ENCODE assay signal across 23 cellular contexts in the genomic region with DNA sequence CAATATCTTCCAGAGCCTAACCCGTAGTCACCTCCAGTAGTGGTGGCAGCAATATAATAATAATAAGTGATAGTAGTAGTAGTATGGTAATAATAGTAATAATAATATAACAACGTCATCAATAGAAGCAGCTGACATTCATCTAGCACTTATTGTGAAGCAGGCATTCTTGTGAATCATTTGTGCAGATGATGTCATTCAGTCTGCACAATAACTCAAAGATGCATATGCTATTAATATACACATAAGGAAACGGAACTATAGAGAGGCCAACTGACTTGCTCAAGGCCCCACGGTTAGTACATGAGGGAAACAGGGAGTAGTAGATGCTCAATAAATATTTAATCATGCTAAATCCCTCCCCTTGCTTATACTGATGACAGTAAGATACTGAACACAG. TPM values are rescaled to one million over a fixed set of nuclear protein-coding genes. Genes with fewer than 3 reads are reported as not detected.
DNase-seq lines count a peak whose midpoint lies in the region; ATAC-seq, FAIRE-seq and TF ChIP-seq lines count a peak whose summit lies in the region.
"Had no signal": no experiment of that assay in that cellular context is flagged by ENCODE, and none has a peak within 500 bp of the region (broad histone marks: within the 10 kb centered on the region; RNA-seq: fewer than 3 reads in every experiment).

No MANE protein-coding gene starts in this region.

- no peak overlapping the region for H3K9ac ChIP-seq in GM23248

- H3K9me3 ChIP-seq in GM23248 (ENCODE audit: low read depth), result no peaks in the 10 kb centered on the region
- H3K9me3 ChIP-seq: Peyer's patch had no signal

- in situ Hi-C loops in GM23248 (cut with MboI), result no loop called here

- no peak overlapping the region for H2AFZ ChIP-seq in GM23248

- TF ChIP-seq CTCF in bronchial epithelial cell (IDR thresholded peaks at IDR 0.05; ENCODE audit: insufficient read depth, low read length, severe bottlenecking) (no peak), foreskin fibroblast (IDR thresholded peaks at IDR 0.05; ENCODE audit: low read depth, low read length) (no peak)

- no peaks in the 10 kb centered on the region for H3K4me1 ChIP-seq in GM23248 (ENCODE audit: insufficient read depth)

- FAIRE-seq in bronchial epithelial cell (lab: Jason Lieb, UNC), result no peak
- FAIRE-seq: kidney had no signal

- ATAC-seq in GM18868 (IDR thresholded peaks at IDR 0.05; ENCODE audit: unreplicated experiment) (no peak), Right ventricle myocardium superior (ENCODE audit: poor library complexity) (no peak), HG03571 (IDR thresholded peaks at IDR 0.05; ENCODE audit: unreplicated experiment) (no peak)
- ATAC-seq: HCT116, WTC11 had no signal

- H3K36me3 ChIP-seq in GM23248 (ENCODE audit: low read depth) (no peaks in the 10 kb centered on the region), bronchial epithelial cell (ENCODE audit: control insufficient read depth, insufficient read depth, low read length) (no peaks in the 10 kb centered on the region)
- H3K36me3 ChIP-seq: Peyer's patch had no signal

- WGBS in GM23248 (ENCODE audit: low coverage in 1 of 2, low lambda C conversion rate in 2 of 2, missing lambda C conversion rate in 2 of 2), 2 experiments, result 29% methylated on average over 4 of the region's 4 CpGs

- H3K79me2 ChIP-seq in GM23248 (ENCODE audit: insufficient read depth), result no peaks in the 10 kb centered on the region

- peak; percentile 62 for DNase-seq in GM23248
- DNase-seq in NOMO-1 (lab: John Stamatoyannopoulos, UW; ENCODE audit: unreplicated experiment in 2 of 2), result peak; percentile 78 to 89
- DNase-seq in bronchial epithelial cell (ENCODE audit: low read depth), result peak; percentile 87
- DNase-seq in foreskin fibroblast, result peak; percentile 41 to 61
- DNase-seq in NCI-H1092 treated with DMSO at 0.1 percent for 48 hours (lab: John Stamatoyannopoulos, UW), result no peak
- DNase-seq in Right ventricle myocardium superior, result no peak
- DNase-seq: activated CD4-positive, alpha-beta memory T cell treated with anti-CD3 and anti-CD28 coated beads for 36 hours; activated naive CD4-positive, alpha-beta T cell treated with anti-CD3 and anti-CD28 coated beads, Interleukin-2, amount 10 ng/mL, durations not matched to agents 7 days and 5 days; activated T-cell treated with anti-CD3 and anti-CD28 coated beads, Interleukin-2, amount 50 U/mL, for 1 hour; erythroblast; hypothalamus; KG1; kidney; NCI-H1105 treated with DMSO at 0.1 percent for 48 hours; NCI-H526 treated with DMSO at 0.1 percent for 48 hours; Peyer's patch; stimulated activated CD8-positive, alpha-beta memory T cell treated with anti-CD3 and anti-CD28 coated beads, Interleukin-4, amount 100 ng/mL, for 48 hours had no signal

- no peaks in the 10 kb centered on the region for H3F3A ChIP-seq in GM23248 (ENCODE audit: insufficient read depth)

- intact Hi-C loops in Right ventricle myocardium superior (cut with DNase I), result no loop called here

- no peaks in the 10 kb centered on the region for H4K20me1 ChIP-seq in GM23248 (ENCODE audit: insufficient read depth)

- H3K9me2 ChIP-seq in GM23248 (ENCODE audit: insufficient read depth), result no peaks in the 10 kb centered on the region

- no peak overlapping the region for H3K27ac ChIP-seq in GM23248
- H3K27ac ChIP-seq: Peyer's patch had no signal

- H3K4me3 ChIP-seq in GM23248 (no peak overlapping the region), bronchial epithelial cell (ENCODE audit: low read depth, low read length) (no peak overlapping the region), foreskin fibroblast (ENCODE audit: low read depth in 1 of 2, low read length in 2 of 2) (no peak overlapping the region)
- H3K4me3 ChIP-seq: Peyer's patch had no signal

- H3K27me3 ChIP-seq in GM23248 (replicated peaks; ENCODE audit: insufficient read depth) (no peaks in the 10 kb centered on the region), bronchial epithelial cell (ENCODE audit: control insufficient read depth, insufficient read depth, low read length) (no peaks in the 10 kb centered on the region)
- H3K27me3 ChIP-seq: Peyer's patch had no signal

- no peak overlapping the region for H3K4me2 ChIP-seq in GM23248 (ENCODE audit: unreplicated experiment)

RNA-seq across cellular contexts. Expression of a gene that starts 35.4 kb away (rescaled TPM):
- 5.7 and 5.8 TPM in 2 replicates for total RNA-seq in GM23248 (2014; rRNA removed; shearing (Covaris generic))
- 1.6 and 2.1 TPM in 2 replicates for polyA plus RNA-seq in GM23248 (2016; fragmentation: Nextera tagmentation; extraction: Ambion mirVana)
- total RNA-seq in bronchial epithelial cell (13.7 and 23.4 TPM in 2 replicates), Right ventricle myocardium superior (9.0 TPM)

RNA-seq across cellular contexts. Expression of a gene that starts 40.9 kb away (rescaled TPM):
- total RNA-seq in GM23248 (2014; rRNA removed; shearing (Covaris generic)), result not detected in 2 replicates
- polyA plus RNA-seq in GM23248 (2016; fragmentation: Nextera tagmentation; extraction: Ambion mirVana), result not detected in 2 replicates
- total RNA-seq in bronchial epithelial cell (not detected in 2 replicates), Right ventricle myocardium superior (not detected)
- total RNA-seq: activated CD4-positive, alpha-beta memory T cell treated with anti-CD3 and anti-CD28 coated beads for 36 hours; subcutaneous adipose tissue; T-helper 1 cell treated with Interleukin-12 subunit alpha and Interleukin-12 subunit beta and Interleukin-4 antibody, amounts not matched to agents 30 ng/mL and 1 ng/mL, for 36 hours had no signal

Comparison
In these comparisons a context has a peak if more than half of its experiments do, and no peak if none do; other contexts are left out.
1. DNase-seq: peak in GM23248 (single experiment), NOMO-1 (2 of 2), bronchial epithelial cell (single experiment) and foreskin fibroblast (2 of 2); none in NCI-H1092 treated with DMSO at 0.1 percent for 48 hours (single experiment) and Right ventricle myocardium superior (single experiment).